ENCODE assay signal across 20 cellular contexts in genomic region chr2:241248897-241249296, GRCh38.
"Had no signal": no experiment of that assay in that cellular context is flagged by ENCODE, and none has a peak within 500 bp of the region (broad histone marks: within the 10 kb centered on the region; RNA-seq: fewer than 3 reads in every experiment).

No MANE protein-coding gene starts in this region.

- H3K4me3 Mint-ChIP-seq: activated CD4-positive, alpha-beta T cell treated with anti-CD3 and anti-CD28 coated beads, Interleukin-2, amount 10 ng/mL, durations not matched to agents 7 days and 5 days; activated CD8-positive, alpha-beta memory T cell treated with anti-CD3 and anti-CD28 coated beads, Interleukin-2, amount 10 ng/mL, durations not matched to agents 7 days and 5 days; activated CD8-positive, alpha-beta T cell treated with anti-CD3 and anti-CD28 coated beads for 36 hours; activated naive CD8-positive, alpha-beta T cell treated with anti-CD3 and anti-CD28 coated beads for 36 hours; nephron progenitor cell; type B pancreatic cell had no signal

- H3K27me3 Mint-ChIP-seq: activated CD4-positive, alpha-beta T cell treated with anti-CD3 and anti-CD28 coated beads, Interleukin-2, amount 10 ng/mL, durations not matched to agents 7 days and 5 days; activated CD8-positive, alpha-beta memory T cell treated with anti-CD3 and anti-CD28 coated beads, Interleukin-2, amount 10 ng/mL, durations not matched to agents 7 days and 5 days; activated CD8-positive, alpha-beta T cell treated with anti-CD3 and anti-CD28 coated beads for 36 hours; activated naive CD8-positive, alpha-beta T cell treated with anti-CD3 and anti-CD28 coated beads for 36 hours; type B pancreatic cell had no signal

- H3K4me1 ChIP-seq: vagina had no signal

- DNase-seq: activated CD4-positive, alpha-beta T cell treated with anti-CD3 and anti-CD28 coated beads, Interleukin-2, amount 10 ng/mL, durations not matched to agents 7 days and 5 days; activated CD4-positive, CD25-positive, alpha-beta regulatory T cell treated with anti-CD3 and anti-CD28 coated beads, Interleukin-2, amount 50 U/mL, for 72 hours; activated CD8-positive, alpha-beta memory T cell treated with anti-CD3 and anti-CD28 coated beads, Interleukin-2, amount 10 ng/mL, durations not matched to agents 7 days and 5 days; activated CD8-positive, alpha-beta T cell treated with anti-CD3 and anti-CD28 coated beads for 36 hours; activated naive CD4-positive, alpha-beta T cell treated with Interleukin-2 at 50 U/mL for 16 hours; activated naive CD8-positive, alpha-beta T cell treated with anti-CD3 and anti-CD28 coated beads for 36 hours; cerebellar nuclear complex; cortex of kidney; kidney glomerular epithelial cell; nephron progenitor cell; nucleus accumbens; stimulated activated CD4-positive, alpha-beta T cell treated with anti-CD3 and anti-CD28 coated beads, Interleukin-2, amount 100 ng/mL, for 48 hours; stimulated activated CD8-positive, alpha-beta memory T cell treated with anti-CD3 and anti-CD28 coated beads, Interleukin-4, amount 100 ng/mL, for 48 hours; stimulated activated naive CD4-positive, alpha-beta T cell had no signal

- H3K4me1 Mint-ChIP-seq: activated CD4-positive, alpha-beta T cell treated with anti-CD3 and anti-CD28 coated beads, Interleukin-2, amount 10 ng/mL, durations not matched to agents 7 days and 5 days; activated CD8-positive, alpha-beta memory T cell treated with anti-CD3 and anti-CD28 coated beads, Interleukin-2, amount 10 ng/mL, durations not matched to agents 7 days and 5 days; activated naive CD8-positive, alpha-beta T cell treated with anti-CD3 and anti-CD28 coated beads for 36 hours; nephron progenitor cell had no signal

- ATAC-seq: activated CD8-positive, alpha-beta memory T cell treated with anti-CD3 and anti-CD28 coated beads, Interleukin-2, amount 10 ng/mL, durations not matched to agents 7 days and 5 days; activated CD8-positive, alpha-beta T cell treated with anti-CD3 and anti-CD28 coated beads for 36 hours; sciatic nerve had no signal

- H3K27me3 ChIP-seq: vagina had no signal

- H3K9me3 Mint-ChIP-seq: activated CD4-positive, alpha-beta T cell treated with anti-CD3 and anti-CD28 coated beads, Interleukin-2, amount 10 ng/mL, durations not matched to agents 7 days and 5 days; activated CD8-positive, alpha-beta T cell treated with anti-CD3 and anti-CD28 coated beads for 36 hours; activated naive CD8-positive, alpha-beta T cell treated with anti-CD3 and anti-CD28 coated beads for 36 hours; nephron progenitor cell; type B pancreatic cell had no signal

- H3K4me3 ChIP-seq: thoracic aorta, vagina had no signal

- H3K9me3 ChIP-seq: thoracic aorta, vagina had no signal

- H3K27ac Mint-ChIP-seq: activated CD4-positive, alpha-beta T cell treated with anti-CD3 and anti-CD28 coated beads, Interleukin-2, amount 10 ng/mL, durations not matched to agents 7 days and 5 days; activated CD8-positive, alpha-beta memory T cell treated with anti-CD3 and anti-CD28 coated beads, Interleukin-2, amount 10 ng/mL, durations not matched to agents 7 days and 5 days; activated CD8-positive, alpha-beta T cell treated with anti-CD3 and anti-CD28 coated beads for 36 hours; activated naive CD8-positive, alpha-beta T cell treated with anti-CD3 and anti-CD28 coated beads for 36 hours; type B pancreatic cell had no signal

- H3K27ac ChIP-seq: epithelial cell of prostate, thoracic aorta, vagina, VCaP had no signal
